1 cellular context compared by ENCODE assay signal in genomic region chr5:107402881-107403280, GRCh38.
TF ChIP-seq lines count a peak whose summit lies in the region.

No MANE protein-coding gene starts in this region.

TF ChIP-seq in GM23338, 12 proteins besides CTCF, POLR2A, EP300 and RAD21 (continued from another document):
- no peak for TF ChIP-seq EZH2 (IDR thresholded peaks at IDR 0.05; ENCODE audit: low read depth, unreplicated experiment)
- TF ChIP-seq REST (IDR thresholded peaks at IDR 0.05; ENCODE audit: unreplicated experiment), result no peak
TF ChIP-seq in GM23338: peak in this region for 0.
